Comparison of ENCODE assay signal across 24 cellular contexts in genomic region chr7:37753398-37753797, GRCh38.
"Had no signal": no experiment of that assay in that cellular context is flagged by ENCODE, and none has a peak within 500 bp of the region (broad histone marks: within the 10 kb centered on the region; RNA-seq: fewer than 3 reads in every experiment).

No MANE protein-coding gene starts in this region.

- H3K36me3 ChIP-seq: MG63, SJSA1 had no signal

- H3K9me3 ChIP-seq: MG63, SJSA1 had no signal

- H3K27ac ChIP-seq: SJSA1, SK-N-MC had no signal

- FAIRE-seq: HepG2, RCC 7860 had no signal

- DNase-seq: IMR-90, Karpas-422, KG1, MG63, NCI-H1092, NCI-H1105 treated with DMSO at 0.1 percent for 48 hours, NCI-H1417 treated with DMSO at 0.1 percent for 48 hours, NCI-H146, NCI-H1694 treated with DMSO at 0.1 percent for 48 hours, NCI-H1930, NCI-H2081, NCI-H2107, NCI-H226, NCI-H446, NCI-H510A, NCI-H524 treated with DMSO at 0.1 percent for 48 hours, NCI-H69, NCI-H774, RPMI8226, SIG-M5 had no signal

- H3K4me1 ChIP-seq: SJSA1 had no signal

- H3K4me3 ChIP-seq: MG63, SJSA1, SK-N-MC had no signal

- H3K27me3 ChIP-seq: MG63, SJSA1 had no signal

- ATAC-seq: HepG2 had no signal
